ENCODE assay signal across 8 cellular contexts in the genomic region with DNA sequence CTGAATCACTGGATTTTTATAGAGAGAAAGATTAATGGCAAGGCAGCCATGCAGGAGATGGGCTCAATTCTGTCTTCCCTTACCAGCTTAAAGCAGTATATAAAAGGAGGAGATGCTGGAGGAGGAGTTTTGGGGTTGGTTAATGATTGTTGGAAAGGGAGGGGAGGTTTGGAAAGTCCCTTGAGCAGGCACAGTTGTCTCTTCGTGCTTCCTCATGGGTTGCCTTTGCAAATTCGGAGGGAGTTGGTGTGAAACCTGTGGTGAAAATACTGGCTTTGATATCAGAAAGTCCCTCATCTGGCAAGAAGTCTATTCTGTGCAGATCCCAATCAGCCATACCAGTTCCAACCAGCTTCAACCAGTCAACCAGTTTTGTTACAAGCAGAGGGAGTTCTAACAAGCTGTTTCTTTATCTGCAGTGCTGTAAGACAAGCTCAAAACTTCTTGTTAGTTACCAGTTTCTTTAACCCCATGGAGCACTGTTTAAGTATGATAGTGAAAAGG.
DNase-seq lines count a peak whose midpoint lies in the region; ATAC-seq lines count a peak whose summit lies in the region.

No MANE protein-coding gene starts in this region.

- intact Hi-C loops in activated CD4-positive, alpha-beta T cell treated with anti-CD3 and anti-CD28 coated beads for 36 hours (cut with DNase I, micrococcal nuclease): loop anchor here in 1 of 2 experiments (5.0 kb wide), 2 partner anchors 57 to 407 kb away; no protein-coding TSS in a partner anchor
- intact Hi-C loops in activated T-helper 1 cell treated with anti-CD3 and anti-CD28 coated beads, Interleukin-12 subunit alpha, Interleukin-12 subunit beta, Interleukin-2, Interleukin-4 antibody, amounts not matched to agents 30 ng/mL and 10 ng/mL and 1 ng/mL, durations not matched to agents 14 hours and 24 hours and 36 hours (cut with micrococcal nuclease): loop anchor here (1.0 to 5.0 kb wide), 7 partner anchors 16 to 408 kb away; no protein-coding TSS in a partner anchor
- intact Hi-C loops in Right ventricle myocardium inferior (cut with DNase I): no loop called here

- DNase-seq in activated CD4-positive, alpha-beta T cell treated with anti-CD3 and anti-CD28 coated beads for 36 hours: peak; percentile 60
- no peak for DNase-seq in activated CD4-positive, alpha-beta T cell treated with anti-CD3 and anti-CD28 coated beads, Interleukin-2, amount 50 U/mL, for 4 hours
- DNase-seq in activated T-helper 1 cell treated with anti-CD3 and anti-CD28 coated beads, Interleukin-12 subunit alpha, Interleukin-12 subunit beta, Interleukin-2, Interleukin-4 antibody, amounts not matched to agents 30 ng/mL and 10 ng/mL and 1 ng/mL, durations not matched to agents 14 hours and 24 hours and 36 hours (ENCODE audit: low spot score): peak; percentile 77
- DNase-seq in stimulated activated CD4-positive, alpha-beta T cell treated with anti-CD3 and anti-CD28 coated beads, Interleukin-1b, Interleukin-23, amount 100 ng/mL, for 48 hours: peak; percentile 30
- no peak for DNase-seq in NCI-H2171 treated with DMSO at 0.1 percent for 48 hours (lab: John Stamatoyannopoulos, UW)
- DNase-seq in Right ventricle myocardium inferior (ENCODE audit: missing footprints): no peak
- DNase-seq in cerebellar nuclear complex (lab: John Stamatoyannopoulos, UW): no peak

- H3K27me3 Mint-ChIP-seq in activated CD4-positive, alpha-beta T cell treated with anti-CD3 and anti-CD28 coated beads for 36 hours: no peaks in the 10 kb centered on the region
- no peaks in the 10 kb centered on the region for H3K27me3 Mint-ChIP-seq in activated T-helper 1 cell treated with anti-CD3 and anti-CD28 coated beads, Interleukin-12 subunit alpha, Interleukin-12 subunit beta, Interleukin-2, Interleukin-4 antibody, amounts not matched to agents 30 ng/mL and 10 ng/mL and 1 ng/mL, durations not matched to agents 14 hours and 24 hours and 36 hours (ENCODE audit: insufficient read depth)

- peak overlapping the region; percentile 38 for H3K27ac Mint-ChIP-seq in activated CD4-positive, alpha-beta T cell treated with anti-CD3 and anti-CD28 coated beads for 36 hours
- peak overlapping the region; percentile 83 for H3K27ac Mint-ChIP-seq in activated T-helper 1 cell treated with anti-CD3 and anti-CD28 coated beads, Interleukin-12 subunit alpha, Interleukin-12 subunit beta, Interleukin-2, Interleukin-4 antibody, amounts not matched to agents 30 ng/mL and 10 ng/mL and 1 ng/mL, durations not matched to agents 14 hours and 24 hours and 36 hours

- H3K36me3 Mint-ChIP-seq in activated CD4-positive, alpha-beta T cell treated with anti-CD3 and anti-CD28 coated beads for 36 hours (ENCODE audit: low read depth): peaks cover 78% of the 10 kb centered on the region
- peaks cover 67% of the 10 kb centered on the region for H3K36me3 Mint-ChIP-seq in activated T-helper 1 cell treated with anti-CD3 and anti-CD28 coated beads, Interleukin-12 subunit alpha, Interleukin-12 subunit beta, Interleukin-2, Interleukin-4 antibody, amounts not matched to agents 30 ng/mL and 10 ng/mL and 1 ng/mL, durations not matched to agents 14 hours and 24 hours and 36 hours (ENCODE audit: low read depth)

- H3K4me3 Mint-ChIP-seq in activated CD4-positive, alpha-beta T cell treated with anti-CD3 and anti-CD28 coated beads for 36 hours: no peak overlapping the region
- H3K4me3 Mint-ChIP-seq in activated T-helper 1 cell treated with anti-CD3 and anti-CD28 coated beads, Interleukin-12 subunit alpha, Interleukin-12 subunit beta, Interleukin-2, Interleukin-4 antibody, amounts not matched to agents 30 ng/mL and 10 ng/mL and 1 ng/mL, durations not matched to agents 14 hours and 24 hours and 36 hours: peak overlapping the region; percentile 36

- POLR2A ChIA-PET in activated CD4-positive, alpha-beta T cell treated with anti-CD3 and anti-CD28 coated beads for 36 hours (lab: Charles Lee): no interaction called here

- peaks cover 58% of the 10 kb centered on the region for H3K4me1 Mint-ChIP-seq in activated CD4-positive, alpha-beta T cell treated with anti-CD3 and anti-CD28 coated beads for 36 hours
- H3K4me1 Mint-ChIP-seq in activated T-helper 1 cell treated with anti-CD3 and anti-CD28 coated beads, Interleukin-12 subunit alpha, Interleukin-12 subunit beta, Interleukin-2, Interleukin-4 antibody, amounts not matched to agents 30 ng/mL and 10 ng/mL and 1 ng/mL, durations not matched to agents 14 hours and 24 hours and 36 hours (ENCODE audit: low read depth): peaks cover 67% of the 10 kb centered on the region

- peaks cover 5% of the 10 kb centered on the region for H3K9me3 Mint-ChIP-seq in activated CD4-positive, alpha-beta T cell treated with anti-CD3 and anti-CD28 coated beads for 36 hours (ENCODE audit: low read depth)
- peaks cover 12% of the 10 kb centered on the region for H3K9me3 Mint-ChIP-seq in activated T-helper 1 cell treated with anti-CD3 and anti-CD28 coated beads, Interleukin-12 subunit alpha, Interleukin-12 subunit beta, Interleukin-2, Interleukin-4 antibody, amounts not matched to agents 30 ng/mL and 10 ng/mL and 1 ng/mL, durations not matched to agents 14 hours and 24 hours and 36 hours

- ATAC-seq in activated CD4-positive, alpha-beta T cell treated with anti-CD3 and anti-CD28 coated beads for 36 hours: peak; percentile 88
- ATAC-seq in HG03045 (IDR thresholded peaks at IDR 0.05; ENCODE audit: unreplicated experiment) (peak; percentile 66), Right ventricle myocardium inferior (no peak)

- CTCF ChIA-PET in activated CD4-positive, alpha-beta T cell treated with anti-CD3 and anti-CD28 coated beads for 36 hours (lab: Charles Lee): interaction anchor here (0.6 to 0.9 kb wide), 2 partner anchors 419 to 1049 kb away, joined by 3 read pairs; no protein-coding TSS in a partner anchor

Comparison
In these comparisons a context has a peak if more than half of its experiments do, and no peak if none do; other contexts are left out.
1. DNase-seq: peak in activated CD4-positive, alpha-beta T cell treated with anti-CD3 and anti-CD28 coated beads for 36 hours (single experiment), activated T-helper 1 cell treated with anti-CD3 and anti-CD28 coated beads, Interleukin-12 subunit alpha, Interleukin-12 subunit beta, Interleukin-2, Interleukin-4 antibody, amounts not matched to agents 30 ng/mL and 10 ng/mL and 1 ng/mL, durations not matched to agents 14 hours and 24 hours and 36 hours (single experiment) and stimulated activated CD4-positive, alpha-beta T cell treated with anti-CD3 and anti-CD28 coated beads, Interleukin-1b, Interleukin-23, amount 100 ng/mL, for 48 hours (single experiment); none in activated CD4-positive, alpha-beta T cell treated with anti-CD3 and anti-CD28 coated beads, Interleukin-2, amount 50 U/mL, for 4 hours (0 of 2), NCI-H2171 treated with DMSO at 0.1 percent for 48 hours (single experiment), Right ventricle myocardium inferior (single experiment) and cerebellar nuclear complex (0 of 2).